ENCODE assay signal across 13 cellular contexts in the genomic region with DNA sequence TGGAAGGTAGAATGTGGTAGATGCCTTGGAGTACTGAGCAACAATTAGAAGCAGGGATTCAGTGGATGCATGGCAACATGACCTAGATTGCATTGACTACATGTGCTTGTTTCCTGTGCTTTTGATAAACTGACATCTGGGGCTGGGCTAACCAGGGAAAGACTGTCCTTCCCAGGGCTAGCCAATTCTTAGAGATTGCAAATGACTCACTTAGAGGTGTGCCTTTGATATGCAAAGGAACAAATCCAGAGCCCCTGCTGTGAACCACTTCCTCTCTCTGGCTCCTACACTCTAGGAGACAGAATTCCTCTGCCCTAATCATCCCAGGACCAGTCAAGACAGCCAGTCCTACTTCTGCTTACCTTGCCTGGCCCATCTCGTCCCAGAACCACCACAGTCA.
DNase-seq lines count a peak whose midpoint lies in the region; ATAC-seq and TF ChIP-seq lines count a peak whose summit lies in the region.
"Had no signal": no experiment of that assay in that cellular context is flagged by ENCODE, and none has a peak within 500 bp of the region (broad histone marks: within the 10 kb centered on the region; RNA-seq: fewer than 3 reads in every experiment).

No MANE protein-coding gene starts in this region.

- no peaks in the 10 kb centered on the region for H3K79me1 ChIP-seq in IMR-90 (ENCODE audit: low read depth in 1 of 2, low read length in 2 of 2)
- H3K79me1 ChIP-seq in mesendoderm (ENCODE audit: low read length): no peaks in the 10 kb centered on the region

- no peak overlapping the region for H3K14ac ChIP-seq in IMR-90 (replicated peaks; ENCODE audit: low read depth, low read length)

- no peak overlapping the region for H2BK120ac ChIP-seq in IMR-90 (ENCODE audit: low read depth, low read length)
- no peak overlapping the region for H2BK120ac ChIP-seq in mesendoderm (ENCODE audit: low read depth, low read length)

- DNase-seq in EH (ENCODE audit: low read depth) (peak; percentile 74), IMR-90 (peak; percentile 29), cardiac fibroblast (ENCODE audit: low read depth in 2 of 2) (peak; percentile 25 to 29), mesendoderm (peak; percentile 100)
- DNase-seq: activated CD8-positive, alpha-beta T cell treated with anti-CD3 and anti-CD28 coated beads, Interleukin-2, amount 10 ng/mL, durations not matched to agents 7 days and 5 days; effector memory CD8-positive, alpha-beta T cell; natural killer cell; uterus had no signal

- no peak overlapping the region for H2BK5ac ChIP-seq in IMR-90 (ENCODE audit: low read depth, low read length, poor library complexity, severe bottlenecking)
- H2BK5ac ChIP-seq in mesendoderm (ENCODE audit: low read length): peak overlapping the region; percentile 96

- H3K56ac ChIP-seq in IMR-90 (ENCODE audit: extremely low read depth, insufficient read depth, low read length) (no peak overlapping the region), mesendoderm (ENCODE audit: low read length) (peak overlapping the region; percentile 78)

- H2BK20ac ChIP-seq in IMR-90 (ENCODE audit: low read depth, low read length): no peak overlapping the region

- H3K18ac ChIP-seq in IMR-90 (ENCODE audit: low read depth, low read length) (no peak overlapping the region), mesendoderm (ENCODE audit: low read length) (peak overlapping the region; percentile 72)

- H2AK5ac ChIP-seq in IMR-90 (ENCODE audit: low read depth, low read length) (no peak overlapping the region; the same call in 1 of the 2 replicates), mesendoderm (ENCODE audit: low read length) (no peak overlapping the region)

- H3K4me1 ChIP-seq in IMR-90 (ENCODE audit: control insufficient read depth, insufficient read depth, low read length) (peaks cover 2% of the 10 kb centered on the region), mesendoderm (ENCODE audit: control insufficient read depth, low read depth, low read length) (peaks cover 16% of the 10 kb centered on the region)

- no peak overlapping the region for H3K4ac ChIP-seq in IMR-90 (ENCODE audit: low read depth, low read length)
- peak overlapping the region; percentile 63 for H3K4ac ChIP-seq in mesendoderm (ENCODE audit: low read depth, low read length)

- BruUV-seq in IMR-90 (replicated peaks; lab: Mats Ljungman, UMichigan): no TSS peak

- H3K4me2 ChIP-seq in IMR-90 (ENCODE audit: low read depth, low read length): no peak overlapping the region
- no peak overlapping the region for H3K4me2 ChIP-seq in mesendoderm (ENCODE audit: low read length)

- intact Hi-C loops in IMR-90 (cut with micrococcal nuclease): no loop called here

- WGBS in IMR-90 (ENCODE audit: extremely low coverage in 2 of 2, insufficient read length in 1 of 2), 2 experiments: no CpG with 5 or more reads among the region's 1 CpG
- WGBS in mesendoderm (ENCODE audit: extremely low coverage, insufficient coverage, low lambda C conversion rate): no CpG with 5 or more reads among the region's 1 CpG

- H3K27ac ChIP-seq in IMR-90 (ENCODE audit: insufficient read depth, low read length) (no peak overlapping the region), mesendoderm (ENCODE audit: low read depth, low read length) (peak overlapping the region; percentile 90)
- H3K27ac ChIP-seq: uterus had no signal

- in situ Hi-C loops in IMR-90 (cut with MboI; ENCODE audit: low sequenced_read_pairs): no loop called here

- no peak for TF ChIP-seq RAD21 in IMR-90 (IDR thresholded peaks at IDR 0.05; ENCODE audit: low read length)

- H4K20me1 ChIP-seq in IMR-90 (ENCODE audit: insufficient read depth, low read length): no peaks in the 10 kb centered on the region

- POLR2A ChIA-PET in IMR-90 (lab: Charles Lee; ENCODE audit: unreplicated experiment): interaction anchor here (0.5 kb wide), 1 partner anchor 232 kb away, joined by 3 read pairs; no protein-coding TSS in a partner anchor

- TF ChIP-seq POLR2A in IMR-90 (IDR thresholded peaks at IDR 0.05; ENCODE audit: low read depth, low read length): no peak

- H3K9me3 ChIP-seq in IMR-90 (ENCODE audit: control insufficient read depth, insufficient read depth, low read length): no peaks in the 10 kb centered on the region; the same call in 1 of the 2 replicates
- H3K9me3 ChIP-seq: uterus had no signal

- ATAC-seq in IMR-90 (ENCODE audit: low read depth) (no peak), GM18867 (IDR thresholded peaks at IDR 0.05; ENCODE audit: unreplicated experiment) (no peak), GM18498 (IDR thresholded peaks at IDR 0.05; ENCODE audit: unreplicated experiment) (no peak), HG02763 (IDR thresholded peaks at IDR 0.05; ENCODE audit: unreplicated experiment) (no peak), HG02623 (IDR thresholded peaks at IDR 0.05; ENCODE audit: unreplicated experiment) (no peak)
- ATAC-seq: activated CD8-positive, alpha-beta T cell treated with anti-CD3 and anti-CD28 coated beads, Interleukin-2, amount 10 ng/mL, durations not matched to agents 7 days and 5 days; effector memory CD8-positive, alpha-beta T cell; GM12878; natural killer cell had no signal

- H3K36me3 ChIP-seq in IMR-90 (ENCODE audit: control insufficient read depth, insufficient read depth, low read length): no peaks in the 10 kb centered on the region
- H3K36me3 ChIP-seq in mesendoderm (ENCODE audit: control insufficient read depth, insufficient read depth, low read length): no peaks in the 10 kb centered on the region
- H3K36me3 ChIP-seq: uterus had no signal

- CTCF ChIA-PET in IMR-90 (lab: Yijun Ruan, JAX): interaction anchor here (0.7 kb wide), 1 partner anchor 106 kb away, joined by 3 read pairs; no protein-coding TSS in a partner anchor

- no peak for TF ChIP-seq CTCF in IMR-90 (conservative IDR thresholded peaks at IDR 0.05; ENCODE audit: low read depth, low read length)
- no peak for TF ChIP-seq CTCF in cardiac fibroblast (IDR thresholded peaks at IDR 0.05; ENCODE audit: low read depth, low read length)

- H3K27me3 ChIP-seq in IMR-90 (ENCODE audit: control insufficient read depth, insufficient read depth, low read length): no peaks in the 10 kb centered on the region; the same call in 1 of the 2 replicates
- H3K27me3 ChIP-seq in mesendoderm (ENCODE audit: insufficient read depth, low read length, poor library complexity): no peaks in the 10 kb centered on the region
- H3K27me3 ChIP-seq: uterus had no signal

- no peak overlapping the region for H3K23ac ChIP-seq in IMR-90 (ENCODE audit: low read depth, low read length)
- H3K23ac ChIP-seq in mesendoderm (ENCODE audit: low read length): no peak overlapping the region

- H3K4me3 ChIP-seq in IMR-90 (ENCODE audit: insufficient read depth, low read depth, low read length) (no peak overlapping the region), cardiac fibroblast (replicated peaks in 1 of 2; ENCODE audit: low read depth in 2 of 2, low read length in 2 of 2) (no peak overlapping the region), mesendoderm (ENCODE audit: low read length) (no peak overlapping the region)
- H3K4me3 ChIP-seq: GM12878, uterus had no signal

- dilution Hi-C loops in IMR-90 (cut with HindIII; ENCODE audit: low sequenced_read_pairs, unreplicated experiment): no loop called here

- no peak overlapping the region for H4K91ac ChIP-seq in IMR-90 (ENCODE audit: insufficient read depth, low read depth, low read length)

- H4K8ac ChIP-seq in IMR-90 (ENCODE audit: low read depth in 2 of 2, low read length in 2 of 2): no peak overlapping the region
- no peak overlapping the region for H4K8ac ChIP-seq in mesendoderm (ENCODE audit: low read depth, low read length)

- no peaks in the 10 kb centered on the region for H3K9me1 ChIP-seq in IMR-90 (ENCODE audit: insufficient read depth, low read length)

- no peak overlapping the region for H3K9ac ChIP-seq in IMR-90 (ENCODE audit: low read depth, low read length)
- H3K9ac ChIP-seq in mesendoderm (ENCODE audit: low read length): no peak overlapping the region

- no peak overlapping the region for H4K5ac ChIP-seq in IMR-90 (ENCODE audit: low read depth, low read length)
- H4K5ac ChIP-seq in mesendoderm (ENCODE audit: low read length): no peak overlapping the region

- H2BK15ac ChIP-seq in IMR-90 (ENCODE audit: low read depth, low read length) (no peak overlapping the region), mesendoderm (replicated peaks; ENCODE audit: low read depth) (no peak overlapping the region)

- H2AFZ ChIP-seq in IMR-90 (replicated peaks; ENCODE audit: low read length, poor library complexity): no peak overlapping the region

- no peak overlapping the region for H2AK9ac ChIP-seq in IMR-90 (replicated peaks; ENCODE audit: low read depth, low read length, poor library complexity)

- no peaks in the 10 kb centered on the region for H3K79me2 ChIP-seq in mesendoderm (ENCODE audit: control insufficient read depth, insufficient read depth, low read length)

TF ChIP-seq in IMR-90, 13 proteins besides CTCF, POLR2A, EP300 and RAD21 (continues in another document):
- TF ChIP-seq NFE2L2 (IDR thresholded peaks at IDR 0.05; ENCODE audit: low read depth, low read length) (no peak), MAFK (IDR thresholded peaks at IDR 0.05; ENCODE audit: low read depth, low read length) (no peak), MAZ (IDR thresholded peaks at IDR 0.05; ENCODE audit: borderline replicate concordance, low read depth, low read length) (no peak), RCOR1 (IDR thresholded peaks at IDR 0.05; ENCODE audit: insufficient replicate concordance, low read length) (no peak), BHLHE40 (IDR thresholded peaks at IDR 0.05; ENCODE audit: low read depth, low read length) (no peak), SMC3 (IDR thresholded peaks at IDR 0.05; ENCODE audit: low read depth, low read length) (no peak), CHD1 (IDR thresholded peaks at IDR 0.05; ENCODE audit: low read depth, low read length) (no peak), CEBPB (IDR thresholded peaks at IDR 0.05; ENCODE audit: low read depth, low read length) (no peak), MXI1 (IDR thresholded peaks at IDR 0.05; ENCODE audit: borderline replicate concordance, low read depth, low read length) (no peak), RFX5 (IDR thresholded peaks at IDR 0.05; ENCODE audit: low read depth, low read length) (no peak)
- TF ChIP-seq, protein P1, sequence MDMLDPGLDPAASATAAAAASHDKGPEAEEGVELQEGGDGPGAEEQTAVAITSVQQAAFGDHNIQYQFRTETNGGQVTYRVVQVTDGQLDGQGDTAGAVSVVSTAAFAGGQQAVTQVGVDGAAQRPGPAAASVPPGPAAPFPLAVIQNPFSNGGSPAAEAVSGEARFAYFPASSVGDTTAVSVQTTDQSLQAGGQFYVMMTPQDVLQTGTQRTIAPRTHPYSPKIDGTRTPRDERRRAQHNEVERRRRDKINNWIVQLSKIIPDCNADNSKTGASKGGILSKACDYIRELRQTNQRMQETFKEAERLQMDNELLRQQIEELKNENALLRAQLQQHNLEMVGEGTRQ (IDR thresholded peaks at IDR 0.05; ENCODE audit: low read depth, low read length): no peak

Comparison
In these comparisons a context has a peak if more than half of its experiments do, and no peak if none do; other contexts are left out.
1. DNase-seq: peak in every context shown above with its lines; median percentile 100 in mesendoderm; 74 in EH; 29 in IMR-90; 27 in cardiac fibroblast.